In the genomic region with DNA sequence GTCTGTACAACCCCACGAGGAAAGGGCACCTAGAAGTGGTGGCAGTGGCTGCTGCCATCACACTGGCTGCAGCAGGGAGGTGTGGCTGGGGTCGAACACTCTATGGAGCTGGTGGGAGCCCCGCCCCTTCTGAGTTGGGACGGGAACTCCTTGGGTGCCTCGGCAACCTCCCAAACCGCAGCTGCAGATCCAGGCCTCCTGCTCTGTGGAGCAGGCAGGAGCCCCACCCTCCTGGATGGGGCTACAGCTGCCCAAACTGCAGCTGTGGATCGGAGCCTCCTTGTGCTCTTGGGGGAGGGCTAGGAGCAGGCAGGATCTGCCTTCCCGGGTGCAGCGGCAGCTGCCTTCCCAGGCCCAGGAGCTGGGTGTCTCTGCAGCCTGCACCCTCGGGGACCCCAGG, we compare ENCODE assay signal across 17 cellular contexts. TPM values are rescaled to one million over a fixed set of nuclear protein-coding genes. Genes with fewer than 3 reads are reported as not detected.
DNase-seq lines count a peak whose midpoint lies in the region; ATAC-seq, FAIRE-seq and TF ChIP-seq lines count a peak whose summit lies in the region.
"Had no signal": no experiment of that assay in that cellular context is flagged by ENCODE, and none has a peak within 500 bp of the region (broad histone marks: within the 10 kb centered on the region; RNA-seq: fewer than 3 reads in every experiment).

No MANE protein-coding gene starts in this region.

- TF ChIP-seq CTCF in AG09309 (IDR thresholded peaks at IDR 0.05; ENCODE audit: control insufficient read depth, insufficient read depth, low read depth, low read length, missing control alignments) (no peak), H9 (conservative IDR thresholded peaks at IDR 0.05) (no peak), K562 (IDR thresholded peaks at IDR 0.05 in 2 of 3, conservative IDR thresholded peaks at IDR 0.05 in 1 of 3; ENCODE audit: insufficient read depth in 2 of 3, low read depth in 1 of 3, low read length in 3 of 3) (no peak), keratinocyte (optimal IDR thresholded peaks at IDR 0.05 in 1 of 3, IDR thresholded peaks at IDR 0.05 in 1 of 3, conservative IDR thresholded peaks at IDR 0.05 in 1 of 3; ENCODE audit: extremely low read depth in 1 of 3, insufficient read depth in 2 of 3, low read length in 3 of 3) (no peak)

- no peak overlapping the region for H3T11ph ChIP-seq in H9 (ENCODE audit: low read length)

- no peaks in the 10 kb centered on the region for H3K9me1 ChIP-seq in K562 (ENCODE audit: control insufficient read depth, insufficient read depth, low read length)
- no peaks in the 10 kb centered on the region for H3K9me1 ChIP-seq in keratinocyte (ENCODE audit: control insufficient read depth, extremely low read depth, insufficient read depth, low read length)

- no peak overlapping the region for H2AK5ac ChIP-seq in H9 (ENCODE audit: insufficient read length, low read length)

- no peak overlapping the region for H3K4ac ChIP-seq in H9 (ENCODE audit: low read depth, low read length)

- H4K5ac ChIP-seq in H9 (ENCODE audit: insufficient read length, low read depth, low read length), result no peak overlapping the region

- H4K91ac ChIP-seq in H9 (ENCODE audit: insufficient read length, low read depth, low read length), result no peak overlapping the region

- H2AFZ ChIP-seq in H9 (ENCODE audit: low read length) (no peak overlapping the region), K562 (ENCODE audit: low read depth, low read length) (no peak overlapping the region), keratinocyte (ENCODE audit: control insufficient read depth, low read length) (no peak overlapping the region)

- no peak overlapping the region for H3K23ac ChIP-seq in H9 (ENCODE audit: insufficient read length, low read depth, low read length)

- no peak overlapping the region for H3K9ac ChIP-seq in H9 (ENCODE audit: extremely low read depth, insufficient read length, low read length)
- H3K9ac ChIP-seq in K562 (ENCODE audit: insufficient read depth in 1 of 2, low read depth in 2 of 2, low read length in 2 of 2), result peak overlapping the region in 1 of 2 experiments; percentile 15; a peak in 1 of 4 replicates
- no peak overlapping the region for H3K9ac ChIP-seq in keratinocyte (ENCODE audit: control insufficient read depth, extremely low read depth, insufficient read depth, low read length)

- dilution Hi-C loops in keratinocyte (cut with MboI; ENCODE audit: extremely low pct_ligation_motif_present, low sequenced_read_pairs), result no loop called here

- intact Hi-C loops in K562 (cut with micrococcal nuclease), result no loop called here

- H4K8ac ChIP-seq in H9 (replicated peaks; ENCODE audit: insufficient read length, low read depth, low read length), result no peak overlapping the region

- TF ChIP-seq POLR2A in K562 (conservative IDR thresholded peaks at IDR 0.05), result no peak

- DNase-seq in AG09309 (ENCODE audit: low read depth), result peak; percentile 32
- DNase-seq in H9, result peak; percentile 78
- DNase-seq in K562 (ENCODE audit: extremely low read depth in 1 of 4, low spot score in 3 of 4), result no peak
- DNase-seq in keratinocyte (ENCODE audit: low read depth, low spot score), result peak; percentile 25
- DNase-seq in cerebellar cortex (ENCODE audit: low spot score), result no peak
- DNase-seq in activated T-cell treated with anti-CD3 and anti-CD28 coated beads, Interleukin-2, amount 50 U/mL, for 4 hours, result no peak
- DNase-seq: activated CD4-positive, alpha-beta T cell treated with anti-CD3 and anti-CD28 coated beads, Interleukin-2, amount 50 U/mL, for 48 hours; brain microvascular endothelial cell; CD4-positive, CD25-positive, alpha-beta regulatory T cell; NCI-H2227 treated with DMSO at 0.1 percent for 48 hours; PC-3 had no signal

- no peaks in the 10 kb centered on the region for H3K9me3 ChIP-seq in H9 (ENCODE audit: control insufficient read depth, low read depth, low read length)
- no peaks in the 10 kb centered on the region for H3K9me3 ChIP-seq in K562 (replicated peaks; ENCODE audit: control insufficient read depth, insufficient read depth, low read depth, low read length)
- H3K9me3 ChIP-seq in keratinocyte (ENCODE audit: control insufficient read depth, low read depth, low read length), result no peaks in the 10 kb centered on the region

- H2BK12ac ChIP-seq in H9 (ENCODE audit: insufficient read length, low read depth, low read length), result no peak overlapping the region

- H3K36me3 ChIP-seq in K562 (ENCODE audit: control insufficient read depth, insufficient read depth, low read length) (no peaks in the 10 kb centered on the region), keratinocyte (ENCODE audit: control insufficient read depth in 2 of 2, extremely low read depth in 1 of 2, insufficient read depth in 2 of 2, low read length in 2 of 2) (no peaks in the 10 kb centered on the region)
- H3K36me3 ChIP-seq: brain microvascular endothelial cell had no signal

- H2BK15ac ChIP-seq in H9 (ENCODE audit: low read depth, low read length), result no peak overlapping the region

- no peak overlapping the region for H2BK5ac ChIP-seq in H9 (ENCODE audit: insufficient read length, low read length)

- no peaks in the 10 kb centered on the region for H3K23me2 ChIP-seq in H9 (ENCODE audit: insufficient read length, low read depth, low read length, poor library complexity, severe bottlenecking)

- no peak overlapping the region for H3K27ac ChIP-seq in H9 (ENCODE audit: insufficient read length, low read depth, low read length)
- H3K27ac ChIP-seq in K562 (ENCODE audit: extremely low read depth, low read depth, low read length), result no peak overlapping the region
- no peak overlapping the region for H3K27ac ChIP-seq in keratinocyte (ENCODE audit: control insufficient read depth, insufficient read depth, low read length)
- H3K27ac ChIP-seq: brain microvascular endothelial cell, HL-60 had no signal

- no peaks in the 10 kb centered on the region for H3K79me2 ChIP-seq in H9 (ENCODE audit: insufficient read depth, low read length)
- no peaks in the 10 kb centered on the region for H3K79me2 ChIP-seq in K562 (ENCODE audit: control insufficient read depth, insufficient read depth, low read length)
- no peaks in the 10 kb centered on the region for H3K79me2 ChIP-seq in keratinocyte (ENCODE audit: control insufficient read depth, insufficient read depth, low read length)

- H3K27me3 Mint-ChIP-seq in H9 (ENCODE audit: low read depth), result peaks cover 10% of the 10 kb centered on the region
- peaks cover 1% of the 10 kb centered on the region for H3K27me3 Mint-ChIP-seq in activated T-cell treated with anti-CD3 and anti-CD28 coated beads, Interleukin-2, amount 50 U/mL, for 4 hours (ENCODE audit: low read depth)

- ATAC-seq in K562 (peak; percentile 38; the same call in 2 of the 3 replicates), GM19035 (IDR thresholded peaks at IDR 0.05; ENCODE audit: unreplicated experiment) (no peak), HG03095 (IDR thresholded peaks at IDR 0.05; ENCODE audit: unreplicated experiment) (no peak)
- no peak for ATAC-seq in activated T-cell treated with anti-CD3 and anti-CD28 coated beads, Interleukin-2, amount 50 U/mL, for 4 hours
- ATAC-seq: PC-3 had no signal

- H3K4me1 ChIP-seq in H9 (ENCODE audit: insufficient read depth, low read length) (peaks cover 5% of the 10 kb centered on the region; the same call in 1 of the 2 replicates), K562 (replicated peaks in 1 of 2; ENCODE audit: control insufficient read depth in 2 of 2, insufficient read depth in 2 of 2, low read length in 2 of 2) (peaks cover 0 to 8% of the 10 kb centered on the region in 2 experiments; a peak in 1 of 5 replicates), keratinocyte (ENCODE audit: control insufficient read depth, extremely low read depth, insufficient read depth, low read length) (peaks cover 13% of the 10 kb centered on the region)

- H3K27ac Mint-ChIP-seq in H9, result no peak overlapping the region
- H3K27ac Mint-ChIP-seq: CD4-positive, CD25-positive, alpha-beta regulatory T cell; progenitor cell of endocrine pancreas; stimulated activated naive CD8-positive, alpha-beta T cell treated with anti-CD3 and anti-CD28 coated beads, Interleukin-15, Interleukin-2, amounts not matched to agents 100 ng/mL and 50 ng/mL, for 24 hours had no signal

- no peaks in the 10 kb centered on the region; a peak in 1 of 7 replicates for H3K36me3 Mint-ChIP-seq in H9 (ENCODE audit: insufficient read depth in 1 of 3, low read depth in 3 of 3)
- H3K36me3 Mint-ChIP-seq in activated T-cell treated with anti-CD3 and anti-CD28 coated beads, Interleukin-2, amount 50 U/mL, for 4 hours (ENCODE audit: insufficient read depth), result no peaks in the 10 kb centered on the region
- H3K36me3 Mint-ChIP-seq: CD4-positive, CD25-positive, alpha-beta regulatory T cell had no signal

- in situ Hi-C loops in K562 (cut with MboI), result no loop called here

- no peak for TF ChIP-seq EP300 in K562 (IDR thresholded peaks at IDR 0.05; ENCODE audit: low read length)

- H4K20me1 ChIP-seq in H9 (ENCODE audit: control insufficient read depth, insufficient read depth, insufficient read length), result no peaks in the 10 kb centered on the region
- H4K20me1 ChIP-seq in K562 (replicated peaks; ENCODE audit: control insufficient read depth, insufficient read depth, low read length), result no peaks in the 10 kb centered on the region; the same call in 1 of the 2 replicates
- no peaks in the 10 kb centered on the region for H4K20me1 ChIP-seq in keratinocyte (ENCODE audit: control insufficient read depth, extremely low read depth, insufficient read depth, low read length)

- H2BK20ac ChIP-seq in H9 (ENCODE audit: low read depth, low read length, poor library complexity, severe bottlenecking), result no peak overlapping the region

- no peaks in the 10 kb centered on the region for H3K79me1 ChIP-seq in H9 (ENCODE audit: insufficient read depth, low read depth, low read length, poor library complexity, severe bottlenecking)

- H3K4me3 ChIP-seq in AG09309 (ENCODE audit: control insufficient read depth, low read depth, low read length) (no peak overlapping the region), K562 (no peak overlapping the region), keratinocyte (ENCODE audit: control insufficient read depth in 2 of 3, extremely low read depth in 1 of 3, insufficient read depth in 2 of 3, low read depth in 1 of 3, low read length in 3 of 3) (no peak overlapping the region)

- H3K4me2 ChIP-seq in H9 (ENCODE audit: insufficient read depth, insufficient read length, low read length) (no peak overlapping the region), K562 (ENCODE audit: insufficient read depth, low read length) (no peak overlapping the region), keratinocyte (ENCODE audit: control insufficient read depth, extremely low read depth, insufficient read depth, low read depth, low read length) (no peak overlapping the region)

- H3K18ac ChIP-seq in H9 (ENCODE audit: insufficient read length, low read depth, low read length), result no peak overlapping the region

- CTCF ChIA-PET in K562 (lab: Yijun Ruan, JAX; ENCODE audit: low intra/inter-chr PET ratio), result no interaction called here

- H2BK120ac ChIP-seq in H9 (ENCODE audit: low read depth, low read length, poor library complexity, severe bottlenecking), result no peak overlapping the region

- POLR2A ChIA-PET in K562 (lab: Yijun Ruan, JAX), result interaction anchor here (0.6 to 1.1 kb wide), 5 partner anchors 18 to 600 kb away, joined by 3 to 4 read pairs (median 3); no protein-coding TSS in a partner anchor

- H3K14ac ChIP-seq in H9 (ENCODE audit: insufficient read depth, low read length), result no peak overlapping the region

- H3K4me1 Mint-ChIP-seq in H9, result peaks cover 20 to 27% of the 10 kb centered on the region in 2 experiments
- H3K4me1 Mint-ChIP-seq in activated T-cell treated with anti-CD3 and anti-CD28 coated beads, Interleukin-2, amount 50 U/mL, for 4 hours (ENCODE audit: low read depth), result no peaks in the 10 kb centered on the region

- no CpG with 5 or more reads among the region's 10 CpGs for WGBS in H9 (ENCODE audit: extremely low coverage, insufficient read length, low lambda C conversion rate)
- WGBS in K562 (ENCODE audit: insufficient coverage, low coverage, missing lambda C conversion rate), result 2% methylated on average over 9 of the region's 10 CpGs

- no peak for TF ChIP-seq RAD21 in K562 (CRISPR knock-in tag; conservative IDR thresholded peaks at IDR 0.05 in 1 of 2, IDR thresholded peaks at IDR 0.05 in 1 of 2)

- peaks cover 0 to 6% of the 10 kb centered on the region in 2 experiments; a peak in 1 of 5 replicates for H3K9me3 Mint-ChIP-seq in H9
- no peaks in the 10 kb centered on the region for H3K9me3 Mint-ChIP-seq in activated T-cell treated with anti-CD3 and anti-CD28 coated beads, Interleukin-2, amount 50 U/mL, for 4 hours
- H3K9me3 Mint-ChIP-seq: stimulated activated naive CD8-positive, alpha-beta T cell treated with anti-CD3 and anti-CD28 coated beads, Interleukin-15, Interleukin-2, amounts not matched to agents 100 ng/mL and 50 ng/mL, for 24 hours had no signal

- no peaks in the 10 kb centered on the region for H3K27me3 ChIP-seq in H9 (ENCODE audit: insufficient read depth, low read length)
- H3K27me3 ChIP-seq in K562 (ENCODE audit: control insufficient read depth in 2 of 2, insufficient read depth in 2 of 2, low read length in 2 of 2), result peaks cover 49 to 86% of the 10 kb centered on the region in 2 experiments
- no peaks in the 10 kb centered on the region for H3K27me3 ChIP-seq in keratinocyte (ENCODE audit: control insufficient read depth, extremely low read depth, insufficient read depth, low read length)
- H3K27me3 ChIP-seq: brain microvascular endothelial cell had no signal

- FAIRE-seq in K562 (lab: Jason Lieb, UNC) (no peak), keratinocyte (lab: Jason Lieb, UNC) (no peak)
- FAIRE-seq: endothelial cell of umbilical vein had no signal

- H3K56ac ChIP-seq in H9 (ENCODE audit: insufficient read length, low read depth, low read length), result no peak overlapping the region

- no TSS peak for BruUV-seq in K562 (replicated peaks; lab: Mats Ljungman, UMichigan)

- H3K4me3 Mint-ChIP-seq in H9, result no peak overlapping the region
- H3K4me3 Mint-ChIP-seq in activated T-cell treated with anti-CD3 and anti-CD28 coated beads, Interleukin-2, amount 50 U/mL, for 4 hours, result no peak overlapping the region
- H3K4me3 Mint-ChIP-seq: CD4-positive, CD25-positive, alpha-beta regulatory T cell; stimulated activated naive CD8-positive, alpha-beta T cell treated with anti-CD3 and anti-CD28 coated beads, Interleukin-15, Interleukin-2, amounts not matched to agents 100 ng/mL and 50 ng/mL, for 24 hours had no signal

RNA-seq across cellular contexts. Expression of a gene that starts 38.9 kb away (rescaled TPM):
- 207 and 209 TPM in 2 replicates for total RNA-seq in H9 (2021)
- 242 and 417 TPM in 2 replicates for total RNA-seq in K562 (2011; cell fraction: chromatin; rRNA removed; ENCODE audit: low replicate concordance)
- 197 and 216 TPM in 2 replicates for total RNA-seq in K562 (2011; cell fraction: nucleolus; rRNA removed)
- total RNA-seq in K562 (2011; cell fraction: nucleoplasm; rRNA removed), result 336 and 397 TPM in 2 replicates
- total RNA-seq in K562 (2014; rRNA removed), result 129 TPM in 2 replicates
- total RNA-seq in K562 (2014; rRNA removed; fragmentation: Illumina TruSeq; extraction: Trizol), result 176 and 198 TPM in 2 replicates
- 206 and 220 TPM in 2 replicates for total RNA-seq in K562 (2015; rRNA removed; fragmentation: Illumina TruSeq; extraction: Trizol)
- total RNA-seq in K562 (2021), result 211 and 243 TPM in 2 replicates
- polyA plus RNA-seq in K562 (2011; rRNA removed), result 220 and 244 TPM in 2 replicates
- polyA plus RNA-seq in K562 (2011; cell fraction: cytosol; rRNA removed), result 83.0 and 130 TPM in 2 replicates
- 341 and 531 TPM in 2 replicates for polyA plus RNA-seq in K562 (2011; cell fraction: nucleus; rRNA removed)
- 176 and 348 TPM in 2 replicates for polyA plus RNA-seq in K562 (2012)
- polyA plus RNA-seq in K562 (2014; fragmentation: Illumina TruSeq; extraction: Trizol), result 358 and 487 TPM in 2 replicates
- polyA plus RNA-seq in K562 (2014; fragmentation: Nextera tagmentation; extraction: Ambion mirVana), result 100 to 1,000 TPM; 122 to 285 TPM
- 403 and 515 TPM in 2 replicates for polyA plus RNA-seq in K562 (2014; rRNA removed)
- polyA minus RNA-seq in K562 (2011; rRNA and poly(A)+ RNA removed), result 180 and 229 TPM in 2 replicates
- polyA minus RNA-seq in K562 (2011; cell fraction: cytosol; rRNA and poly(A)+ RNA removed), result 96.8 and 129 TPM in 2 replicates
- polyA minus RNA-seq in K562 (2011; cell fraction: nucleus; rRNA and poly(A)+ RNA removed), result 160 and 216 TPM in 2 replicates
- 87.1 to 177 TPM (median 109 TPM) in 3 replicates for polyA plus RNA-seq in keratinocyte
- polyA plus RNA-seq in keratinocyte (2011; ENCODE audit: low read depth), result 209 TPM
- 101 and 175 TPM in 2 replicates for polyA plus RNA-seq in keratinocyte (2011; cell fraction: cytosol; rRNA removed)
- polyA plus RNA-seq in keratinocyte (2011; cell fraction: nucleus; rRNA removed), result 188 and 261 TPM in 2 replicates
- 131 and 134 TPM in 2 replicates for polyA plus RNA-seq in keratinocyte (2012; ENCODE audit: low replicate concordance)
- polyA minus RNA-seq in keratinocyte, result 47.7 to 122 TPM (median 57.3 TPM) in 3 replicates
- polyA minus RNA-seq in keratinocyte (2011; cell fraction: cytosol; rRNA and poly(A)+ RNA removed), result 93.4 TPM
- 78.5 and 95.6 TPM in 2 replicates for polyA minus RNA-seq in keratinocyte (2011; cell fraction: nucleus; rRNA and poly(A)+ RNA removed)
- total RNA-seq in activated T-cell treated with anti-CD3 and anti-CD28 coated beads, Interleukin-2, amount 50 U/mL, for 4 hours, result 100 to 1,000 TPM; 196 to 208 (median 201) TPM

Comparison
In these comparisons a context has a peak if more than half of its experiments do, and no peak if none do; other contexts are left out.
1. DNase-seq: peak in AG09309 (single experiment), H9 (single experiment) and keratinocyte (single experiment); none in K562 (0 of 4), cerebellar cortex (single experiment) and activated T-cell treated with anti-CD3 and anti-CD28 coated beads, Interleukin-2, amount 50 U/mL, for 4 hours (single experiment).